Comparison of ENCODE assay signal across 1 cellular context in the genomic region with DNA sequence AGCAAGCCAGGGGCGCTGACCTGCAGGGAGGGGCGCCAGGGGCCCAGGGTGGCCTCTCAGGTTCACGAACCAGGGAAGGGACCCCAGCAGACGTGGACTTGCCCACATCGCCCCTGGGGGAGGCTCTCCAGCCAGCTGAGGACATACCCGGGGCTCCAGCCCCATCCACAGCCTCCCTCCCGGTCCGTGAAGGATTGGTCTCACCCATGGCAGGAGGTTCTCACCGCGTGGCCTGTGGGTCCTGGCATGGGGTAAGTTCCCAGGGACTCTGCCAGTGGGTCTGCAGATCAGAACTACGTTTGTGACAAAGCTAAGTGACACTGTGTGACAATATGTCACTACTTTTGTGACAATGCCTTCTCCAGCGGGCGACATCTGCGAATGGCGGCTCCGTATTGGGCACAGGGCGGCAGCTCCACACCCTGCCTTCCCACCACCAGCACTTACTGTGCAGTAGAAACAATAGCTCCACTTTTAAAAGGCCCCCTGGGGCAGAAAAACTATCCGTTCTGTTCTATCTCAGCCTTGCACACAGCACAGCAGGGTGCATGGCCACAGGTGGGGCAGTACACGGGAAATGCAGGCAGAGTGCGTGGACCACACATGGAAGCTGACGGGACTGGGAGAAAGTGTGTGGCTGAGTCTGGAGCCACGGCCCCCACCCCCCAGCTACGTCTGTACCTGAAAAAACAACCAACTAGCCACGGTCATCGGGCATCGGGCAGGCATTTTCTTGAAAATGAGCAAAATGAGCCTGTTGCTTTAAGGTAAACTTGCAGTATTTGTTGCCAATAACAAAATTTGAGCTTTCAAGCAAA.
TF ChIP-seq lines count a peak whose summit lies in the region.

No MANE protein-coding gene starts in this region.

TF ChIP-seq in HEK293, 187 proteins besides CTCF, POLR2A, EP300 and RAD21 (continued from another document):
- TF ChIP-seq, protein P1, sequence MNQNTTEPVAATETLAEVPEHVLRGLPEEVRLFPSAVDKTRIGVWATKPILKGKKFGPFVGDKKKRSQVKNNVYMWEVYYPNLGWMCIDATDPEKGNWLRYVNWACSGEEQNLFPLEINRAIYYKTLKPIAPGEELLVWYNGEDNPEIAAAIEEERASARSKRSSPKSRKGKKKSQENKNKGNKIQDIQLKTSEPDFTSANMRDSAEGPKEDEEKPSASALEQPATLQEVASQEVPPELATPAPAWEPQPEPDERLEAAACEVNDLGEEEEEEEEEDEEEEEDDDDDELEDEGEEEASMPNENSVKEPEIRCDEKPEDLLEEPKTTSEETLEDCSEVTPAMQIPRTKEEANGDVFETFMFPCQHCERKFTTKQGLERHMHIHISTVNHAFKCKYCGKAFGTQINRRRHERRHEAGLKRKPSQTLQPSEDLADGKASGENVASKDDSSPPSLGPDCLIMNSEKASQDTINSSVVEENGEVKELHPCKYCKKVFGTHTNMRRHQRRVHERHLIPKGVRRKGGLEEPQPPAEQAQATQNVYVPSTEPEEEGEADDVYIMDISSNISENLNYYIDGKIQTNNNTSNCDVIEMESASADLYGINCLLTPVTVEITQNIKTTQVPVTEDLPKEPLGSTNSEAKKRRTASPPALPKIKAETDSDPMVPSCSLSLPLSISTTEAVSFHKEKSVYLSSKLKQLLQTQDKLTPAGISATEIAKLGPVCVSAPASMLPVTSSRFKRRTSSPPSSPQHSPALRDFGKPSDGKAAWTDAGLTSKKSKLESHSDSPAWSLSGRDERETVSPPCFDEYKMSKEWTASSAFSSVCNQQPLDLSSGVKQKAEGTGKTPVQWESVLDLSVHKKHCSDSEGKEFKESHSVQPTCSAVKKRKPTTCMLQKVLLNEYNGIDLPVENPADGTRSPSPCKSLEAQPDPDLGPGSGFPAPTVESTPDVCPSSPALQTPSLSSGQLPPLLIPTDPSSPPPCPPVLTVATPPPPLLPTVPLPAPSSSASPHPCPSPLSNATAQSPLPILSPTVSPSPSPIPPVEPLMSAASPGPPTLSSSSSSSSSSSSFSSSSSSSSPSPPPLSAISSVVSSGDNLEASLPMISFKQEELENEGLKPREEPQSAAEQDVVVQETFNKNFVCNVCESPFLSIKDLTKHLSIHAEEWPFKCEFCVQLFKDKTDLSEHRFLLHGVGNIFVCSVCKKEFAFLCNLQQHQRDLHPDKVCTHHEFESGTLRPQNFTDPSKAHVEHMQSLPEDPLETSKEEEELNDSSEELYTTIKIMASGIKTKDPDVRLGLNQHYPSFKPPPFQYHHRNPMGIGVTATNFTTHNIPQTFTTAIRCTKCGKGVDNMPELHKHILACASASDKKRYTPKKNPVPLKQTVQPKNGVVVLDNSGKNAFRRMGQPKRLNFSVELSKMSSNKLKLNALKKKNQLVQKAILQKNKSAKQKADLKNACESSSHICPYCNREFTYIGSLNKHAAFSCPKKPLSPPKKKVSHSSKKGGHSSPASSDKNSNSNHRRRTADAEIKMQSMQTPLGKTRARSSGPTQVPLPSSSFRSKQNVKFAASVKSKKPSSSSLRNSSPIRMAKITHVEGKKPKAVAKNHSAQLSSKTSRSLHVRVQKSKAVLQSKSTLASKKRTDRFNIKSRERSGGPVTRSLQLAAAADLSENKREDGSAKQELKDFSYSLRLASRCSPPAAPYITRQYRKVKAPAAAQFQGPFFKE (tag by site-specific recombination; IDR thresholded peaks at IDR 0.05; ENCODE audit: borderline replicate concordance): no peak
- peak; percentile 66 for TF ChIP-seq GLIS1 (tag by site-specific recombination; IDR thresholded peaks at IDR 0.05)
- TF ChIP-seq ZNF558 (tag by site-specific recombination; IDR thresholded peaks at IDR 0.05): no peak
- no peak for TF ChIP-seq ZNF791 (tag by site-specific recombination; IDR thresholded peaks at IDR 0.05)
- no peak for TF ChIP-seq SP7 (tag by site-specific recombination; IDR thresholded peaks at IDR 0.05)
- no peak for TF ChIP-seq ZNF433 (tag by site-specific recombination; IDR thresholded peaks at IDR 0.05; ENCODE audit: low read depth)
- TF ChIP-seq, protein P2, sequence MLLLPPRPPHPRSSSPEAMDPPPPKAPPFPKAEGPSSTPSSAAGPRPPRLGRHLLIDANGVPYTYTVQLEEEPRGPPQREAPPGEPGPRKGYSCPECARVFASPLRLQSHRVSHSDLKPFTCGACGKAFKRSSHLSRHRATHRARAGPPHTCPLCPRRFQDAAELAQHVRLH (tag by site-specific recombination; IDR thresholded peaks at IDR 0.05): no peak
- TF ChIP-seq ZBTB1 (tag by site-specific recombination; IDR thresholded peaks at IDR 0.05): no peak
TF ChIP-seq in HEK293: peak in this region for 4.
